In genomic region chr1:24293392-24294227, GRCh38 we compare ENCODE assay signal across 18 cellular contexts. TPM values are rescaled to one million over a fixed set of nuclear protein-coding genes. Genes with fewer than 3 reads are reported as not detected.
DNase-seq lines count a peak whose midpoint lies in the region; TF ChIP-seq lines count a peak whose summit lies in the region.
"Had no signal": no experiment of that assay in that cellular context is flagged by ENCODE, and none has a peak within 500 bp of the region (broad histone marks: within the 10 kb centered on the region; RNA-seq: fewer than 3 reads in every experiment).

No MANE protein-coding gene starts in this region.

- H3K27ac Mint-ChIP-seq in nephron progenitor cell (peak overlapping the region; percentile 75), type B pancreatic cell (peak overlapping the region; percentile 95)
- H3K27ac Mint-ChIP-seq: CD4-positive, alpha-beta memory T cell; dendritic cell treated with granulocyte-macrophage colony-stimulating factor and Interleukin-4, amounts not matched to agents 40 ng/mL and 50 ng/mL, for 4 days; IgD-negative memory B cell had no signal

- H3K4me1 Mint-ChIP-seq in nephron progenitor cell (peaks cover 59% of the 10 kb centered on the region), type B pancreatic cell (ENCODE audit: unreplicated experiment) (peaks cover 30% of the 10 kb centered on the region)
- H3K4me1 Mint-ChIP-seq: CD4-positive, alpha-beta memory T cell; IgD-negative memory B cell had no signal

- TF ChIP-seq CTCF in nephron progenitor cell (IDR thresholded peaks at IDR 0.05) (no peak), type B pancreatic cell (conservative IDR thresholded peaks at IDR 0.05) (no peak)

- H3K4me1 ChIP-seq in duodenal mucosa (ENCODE audit: control insufficient read depth in 1 of 2, insufficient read depth in 2 of 2, low read length in 2 of 2), result peaks cover 13 to 23% of the 10 kb centered on the region in 2 donors

- H3K4me3 ChIP-seq in duodenal mucosa (ENCODE audit: low read depth in 1 of 2, low read length in 2 of 2), result no peak overlapping the region

- H3K36me3 Mint-ChIP-seq in nephron progenitor cell (ENCODE audit: low read depth) (no peaks in the 10 kb centered on the region), type B pancreatic cell (no peaks in the 10 kb centered on the region)
- H3K36me3 Mint-ChIP-seq: CD4-positive, alpha-beta memory T cell; IgD-negative memory B cell had no signal

- no peaks in the 10 kb centered on the region for H3K27me3 ChIP-seq in duodenal mucosa (ENCODE audit: control insufficient read depth in 1 of 2, insufficient read depth in 2 of 2, low read length in 2 of 2)

- no peaks in the 10 kb centered on the region for H3K9me3 ChIP-seq in duodenal mucosa (ENCODE audit: control insufficient read depth in 1 of 2, low read length in 2 of 2)

- H3K9me3 Mint-ChIP-seq in nephron progenitor cell (no peaks in the 10 kb centered on the region), type B pancreatic cell (no peaks in the 10 kb centered on the region)
- H3K9me3 Mint-ChIP-seq: CD4-positive, alpha-beta memory T cell; dendritic cell treated with granulocyte-macrophage colony-stimulating factor and Interleukin-4, amounts not matched to agents 40 ng/mL and 50 ng/mL, for 4 days; IgD-negative memory B cell had no signal

- H3K27ac ChIP-seq in duodenal mucosa (ENCODE audit: low read depth, low read length) (peak overlapping the region; percentile 13), caudate nucleus (ENCODE audit: low read depth, low read length) (no peak overlapping the region)

- no peak overlapping the region for H3K9ac ChIP-seq in duodenal mucosa (ENCODE audit: low read depth in 1 of 2, low read length in 2 of 2)

- H3K4me3 Mint-ChIP-seq in nephron progenitor cell (no peak overlapping the region), type B pancreatic cell (peak overlapping the region; percentile 21)
- H3K4me3 Mint-ChIP-seq: CD4-positive, alpha-beta memory T cell; dendritic cell treated with granulocyte-macrophage colony-stimulating factor and Interleukin-4, amounts not matched to agents 40 ng/mL and 50 ng/mL, for 4 days; IgD-negative memory B cell had no signal

- peak; percentile 4 for DNase-seq in NCI-H69 (lab: John Stamatoyannopoulos, UW)
- no peak for DNase-seq in nephron progenitor cell
- no peak for DNase-seq in type B pancreatic cell (ENCODE audit: extremely low spot score, unreplicated experiment)
- DNase-seq in caudate nucleus (lab: John Stamatoyannopoulos, UW), result no peak
- DNase-seq in KG1 (lab: John Stamatoyannopoulos, UW), result no peak
- no peak for DNase-seq in middle frontal gyrus (ENCODE audit: extremely low spot score, low spot score)
- no peak for DNase-seq in NCI-H774 (lab: John Stamatoyannopoulos, UW)
- DNase-seq: activated CD4-positive, alpha-beta T cell treated with anti-CD3 and anti-CD28 coated beads, Interleukin-2, amount 50 U/mL, for 1 hour; anterior cingulate cortex; CD4-positive, alpha-beta memory T cell; NCI-H1105 treated with DMSO at 0.1 percent for 48 hours; NCI-H524; SHP77 treated with DMSO at 0.1 percent for 48 hours; stimulated activated CD4-positive, alpha-beta T cell treated with anti-CD3 and anti-CD28 coated beads, Interleukin-2, amount 100 ng/mL, for 48 hours had no signal

- peaks cover 14% of the 10 kb centered on the region for H3K27me3 Mint-ChIP-seq in nephron progenitor cell (ENCODE audit: low read depth, poor library complexity)
- H3K27me3 Mint-ChIP-seq in type B pancreatic cell, result peaks cover 4% of the 10 kb centered on the region
- H3K27me3 Mint-ChIP-seq: IgD-negative memory B cell had no signal

- H3K36me3 ChIP-seq in duodenal mucosa (ENCODE audit: control insufficient read depth in 1 of 2, insufficient read depth in 2 of 2, low read length in 2 of 2), result no peaks in the 10 kb centered on the region

RNA-seq across cellular contexts. Expression of gene GRHL3, which starts 25.5 kb away (rescaled TPM):
- total RNA-seq in type B pancreatic cell (ENCODE audit: low replicate concordance), result 70.6 and 194 TPM in 2 replicates
- total RNA-seq: CD4-positive, alpha-beta memory T cell; fibroblast of villous mesenchyme had no signal
